In the genomic region with DNA sequence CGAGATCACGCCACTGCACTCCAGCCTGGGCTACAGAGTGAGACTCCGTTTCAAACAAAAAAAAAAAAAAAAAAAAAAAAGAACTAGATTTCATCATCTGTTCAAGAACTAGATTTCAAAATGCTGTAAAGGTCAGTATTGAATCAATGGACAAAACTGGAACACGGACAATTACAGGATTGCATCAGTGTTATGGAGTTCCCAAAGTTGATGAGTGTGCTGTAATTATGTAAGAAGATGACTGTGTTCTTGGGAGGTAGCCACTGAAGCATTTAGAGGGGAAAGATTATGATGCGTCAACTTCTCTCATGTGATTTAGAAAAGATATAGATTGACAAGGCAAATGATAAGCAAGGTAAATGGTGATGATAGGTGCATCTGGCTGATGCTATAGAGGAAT, we compare ENCODE assay signal across 13 cellular contexts. TPM values are rescaled to one million over a fixed set of nuclear protein-coding genes. Genes with fewer than 3 reads are reported as not detected.
A peak's percentile ranks its signal among the peaks of the same experiment; 100 is the strongest.
DNase-seq lines count a peak whose midpoint lies in the region; ATAC-seq and TF ChIP-seq lines count a peak whose summit lies in the region.
"Had no signal": no experiment of that assay in that cellular context is flagged by ENCODE, and none has a peak within 500 bp of the region (broad histone marks: within the 10 kb centered on the region; RNA-seq: fewer than 3 reads in every experiment).

No MANE protein-coding gene starts in this region.

- H3K27ac ChIP-seq in body of pancreas (no peak overlapping the region), hepatocyte (no peak overlapping the region)
- H3K27ac ChIP-seq: thyroid gland had no signal

- peak; percentile 31 for DNase-seq in A172 (ENCODE audit: low spot score)
- DNase-seq in HT1080 (ENCODE audit: low read depth) = peak; percentile 68
- no peak for DNase-seq in body of pancreas
- DNase-seq in hepatocyte (ENCODE audit: low spot score) = peak; percentile 27
- no peak for DNase-seq in endothelial cell (ENCODE audit: low spot score)
- DNase-seq in RPMI8226 = no peak
- DNase-seq in T-helper 17 cell = no peak
- DNase-seq in amygdala (lab: John Stamatoyannopoulos, UW) = no peak
- DNase-seq: AML-193, glutamatergic neuron, NCI-H1930, retina, thyroid gland had no signal

- no peaks in the 10 kb centered on the region for H3K4me1 ChIP-seq in body of pancreas
- no peaks in the 10 kb centered on the region for H3K4me1 ChIP-seq in hepatocyte (ENCODE audit: insufficient read depth)
- H3K4me1 ChIP-seq: thyroid gland had no signal

- H3K36me3 Mint-ChIP-seq in endothelial cell (ENCODE audit: low read depth, unreplicated experiment) = no peaks in the 10 kb centered on the region
- H3K36me3 Mint-ChIP-seq in T-helper 17 cell (ENCODE audit: low read depth) = no peaks in the 10 kb centered on the region

- TF ChIP-seq POLR2A in body of pancreas (IDR thresholded peaks at IDR 0.05) = no peak

- H3K9me3 Mint-ChIP-seq in endothelial cell (ENCODE audit: unreplicated experiment) = no peaks in the 10 kb centered on the region

- H3K4me1 Mint-ChIP-seq in endothelial cell (ENCODE audit: unreplicated experiment) = no peaks in the 10 kb centered on the region
- no peaks in the 10 kb centered on the region for H3K4me1 Mint-ChIP-seq in T-helper 17 cell

- 45 to 72% methylated on average over 3 to 5 of the region's 5 CpGs for WGBS in body of pancreas, 2 donors
- WGBS in hepatocyte (ENCODE audit: low lambda C conversion rate, missing lambda C conversion rate) = 66% methylated on average over 5 of the region's 5 CpGs

- H3K9me3 ChIP-seq in body of pancreas = no peaks in the 10 kb centered on the region
- H3K9me3 ChIP-seq in hepatocyte (ENCODE audit: low read depth) = no peaks in the 10 kb centered on the region
- H3K9me3 ChIP-seq in T-helper 17 cell (ENCODE audit: control insufficient read depth, low read length, poor library complexity, severe bottlenecking) = no peaks in the 10 kb centered on the region
- H3K9me3 ChIP-seq: thyroid gland had no signal

- H3K79me2 ChIP-seq in hepatocyte = no peaks in the 10 kb centered on the region

- H3K4me3 ChIP-seq in body of pancreas (no peak overlapping the region), hepatocyte (no peak overlapping the region)
- H3K4me3 ChIP-seq: thyroid gland had no signal

- no peaks in the 10 kb centered on the region for H3K36me3 ChIP-seq in body of pancreas (replicated peaks in 1 of 2; ENCODE audit: insufficient read depth in 1 of 2, low read depth in 2 of 2)
- no peaks in the 10 kb centered on the region for H3K36me3 ChIP-seq in hepatocyte (replicated peaks; ENCODE audit: insufficient read depth, low read depth)
- H3K36me3 ChIP-seq: thyroid gland had no signal

- TF ChIP-seq CTCF in body of pancreas (IDR thresholded peaks at IDR 0.05) (no peak), hepatocyte (IDR thresholded peaks at IDR 0.05; ENCODE audit: poor library complexity) (no peak), endothelial cell (IDR thresholded peaks at IDR 0.05; ENCODE audit: unreplicated experiment) (no peak)

- H2AFZ ChIP-seq in hepatocyte = no peak overlapping the region

- ATAC-seq in body of pancreas = peak; percentile 48
- no peak for ATAC-seq in T-helper 17 cell

- no peak overlapping the region for H3K4me3 Mint-ChIP-seq in endothelial cell (ENCODE audit: unreplicated experiment)
- H3K4me3 Mint-ChIP-seq in T-helper 17 cell = no peak overlapping the region

- no peaks in the 10 kb centered on the region for H3K9me2 ChIP-seq in hepatocyte (replicated peaks; ENCODE audit: insufficient read depth)

- H3K27me3 Mint-ChIP-seq in endothelial cell (ENCODE audit: unreplicated experiment) = peaks cover under 1% of the 10 kb centered on the region
- peaks cover 64% of the 10 kb centered on the region for H3K27me3 Mint-ChIP-seq in T-helper 17 cell

- no peaks in the 10 kb centered on the region for H3K27me3 ChIP-seq in body of pancreas
- peaks cover 11% of the 10 kb centered on the region for H3K27me3 ChIP-seq in hepatocyte
- H3K27me3 ChIP-seq: thyroid gland had no signal

- H3K27ac Mint-ChIP-seq in endothelial cell (ENCODE audit: unreplicated experiment) = no peak overlapping the region
- no peak overlapping the region for H3K27ac Mint-ChIP-seq in T-helper 17 cell

- no peak overlapping the region for H3K4me2 ChIP-seq in hepatocyte

- intact Hi-C loops in body of pancreas (cut with DNase I) = no loop called here

- H4K20me1 ChIP-seq in hepatocyte (ENCODE audit: insufficient read depth, poor library complexity, severe bottlenecking) = no peaks in the 10 kb centered on the region

RNA-seq across cellular contexts. Expression of a gene that starts 6.5 kb away (rescaled TPM):
- not detected in 2 replicates for total RNA-seq in A172 (2014; rRNA removed; shearing (Covaris generic))
- total RNA-seq in HT1080 (2014; rRNA removed; shearing (Covaris generic)) = not detected in 2 replicates
- not detected in 2 replicates for polyA plus RNA-seq in HT1080 (2015; cell fraction: cytosol; rRNA removed)
- not detected in 2 replicates for polyA plus RNA-seq in HT1080 (2015; cell fraction: nucleus; rRNA removed)
- total RNA-seq in body of pancreas = not detected
- total RNA-seq in hepatocyte = not detected in 2 replicates
- not detected in 2 replicates for polyA plus RNA-seq in hepatocyte
- not detected for total RNA-seq in endothelial cell (ENCODE audit: unreplicated experiment)
- not detected for total RNA-seq in T-helper 17 cell
- total RNA-seq: thyroid gland had no signal

Comparison
In these comparisons a context has a peak if more than half of its experiments do, and no peak if none do; other contexts are left out.
1. DNase-seq: peak in A172 (single experiment), HT1080 (single experiment) and hepatocyte (single experiment); none in body of pancreas (0 of 4), endothelial cell (single experiment), RPMI8226 (single experiment), T-helper 17 cell (0 of 3) and amygdala (0 of 56).